Comparison of ENCODE assay signal across 22 cellular contexts in genomic region chrX:37767438-37767837, GRCh38. TPM values are rescaled to one million over a fixed set of nuclear protein-coding genes. Genes with fewer than 3 reads are reported as not detected.
"Had no signal": no experiment of that assay in that cellular context is flagged by ENCODE, and none has a peak within 500 bp of the region (broad histone marks: within the 10 kb centered on the region; RNA-seq: fewer than 3 reads in every experiment).

No MANE protein-coding gene starts in this region.

- H3K27me3 Mint-ChIP-seq: activated naive CD4-positive, alpha-beta T cell treated with anti-CD3 and anti-CD28 coated beads, Interleukin-2, amount 50 U/mL, for 24 hours; naive thymus-derived CD4-positive, alpha-beta T cell had no signal

- H3K4me3 Mint-ChIP-seq: activated CD8-positive, alpha-beta T cell treated with anti-CD3 and anti-CD28 coated beads, Interleukin-2, amount 10 ng/mL, durations not matched to agents 7 days and 5 days; activated naive CD4-positive, alpha-beta T cell treated with anti-CD3 and anti-CD28 coated beads, Interleukin-2, amount 50 U/mL, for 24 hours; naive thymus-derived CD4-positive, alpha-beta T cell; WTC11 had no signal

- H3K27ac Mint-ChIP-seq: activated CD8-positive, alpha-beta T cell treated with anti-CD3 and anti-CD28 coated beads, Interleukin-2, amount 10 ng/mL, durations not matched to agents 7 days and 5 days; activated naive CD4-positive, alpha-beta T cell treated with anti-CD3 and anti-CD28 coated beads, Interleukin-2, amount 50 U/mL, for 24 hours; naive thymus-derived CD4-positive, alpha-beta T cell; WTC11 had no signal

- H3K27ac ChIP-seq: adrenal gland, gastroesophageal sphincter, heart right ventricle, transverse colon had no signal

- DNase-seq: activated CD4-positive, alpha-beta T cell treated with anti-CD3 and anti-CD28 coated beads for 48 hours; activated CD8-positive, alpha-beta memory T cell treated with anti-CD3 and anti-CD28 coated beads, Interleukin-2, amount 50 U/mL, for 4 hours; activated CD8-positive, alpha-beta T cell treated with anti-CD3 and anti-CD28 coated beads, Interleukin-2, amount 10 ng/mL, durations not matched to agents 7 days and 5 days; activated effector memory CD4-positive, alpha-beta T cell treated with anti-CD3 and anti-CD28 coated beads, Interleukin-2, amount 50 U/mL, for 16 hours; activated T-cell treated with anti-CD3 and anti-CD28 coated beads, Interleukin-2, amount 50 U/mL, for 48 hours; adrenal gland; heart right ventricle; islet precursor cell; mammary epithelial cell; naive thymus-derived CD4-positive, alpha-beta T cell; small intestine; stimulated activated CD4-positive, alpha-beta T cell treated with anti-CD3 and anti-CD28 coated beads, Interleukin-4, amount 100 ng/mL, for 24 hours; stimulated activated CD8-positive, alpha-beta memory T cell treated with anti-CD3 and anti-CD28 coated beads, Interleukin-4, amount 100 ng/mL, for 48 hours; stimulated activated naive CD8-positive, alpha-beta T cell treated with anti-CD3 and anti-CD28 coated beads, Interleukin-15, Interleukin-2, amounts not matched to agents 100 U/mL and 50 U/mL, for 24 hours; T-helper 2 cell; transverse colon had no signal

- FAIRE-seq: endometrium, small intestine, TTC549 had no signal

- ATAC-seq: activated CD8-positive, alpha-beta T cell treated with anti-CD3 and anti-CD28 coated beads, Interleukin-2, amount 10 ng/mL, durations not matched to agents 7 days and 5 days; gastroesophageal sphincter; heart right ventricle; left lobe of liver; naive thymus-derived CD4-positive, alpha-beta T cell; stimulated activated naive CD8-positive, alpha-beta T cell treated with anti-CD3 and anti-CD28 coated beads, Interleukin-15, Interleukin-2, amounts not matched to agents 100 U/mL and 50 U/mL, for 24 hours; WTC11 had no signal

- H3K4me1 ChIP-seq: adrenal gland, gastroesophageal sphincter, transverse colon had no signal

- H3K4me1 Mint-ChIP-seq: WTC11 had no signal

- H3K27me3 ChIP-seq: gastroesophageal sphincter, transverse colon had no signal

- H3K9me3 ChIP-seq: adrenal gland, gastroesophageal sphincter, transverse colon had no signal

- H3K36me3 ChIP-seq: adrenal gland, gastroesophageal sphincter, heart right ventricle, transverse colon had no signal

- H3K4me3 ChIP-seq: adrenal gland, gastroesophageal sphincter, heart right ventricle, transverse colon had no signal

- H3K9me3 Mint-ChIP-seq: activated naive CD4-positive, alpha-beta T cell treated with anti-CD3 and anti-CD28 coated beads, Interleukin-2, amount 50 U/mL, for 24 hours had no signal

- H3K36me3 Mint-ChIP-seq: activated naive CD4-positive, alpha-beta T cell treated with anti-CD3 and anti-CD28 coated beads, Interleukin-2, amount 50 U/mL, for 24 hours had no signal

RNA-seq across cellular contexts. Expression of gene CYBB, which starts 12.4 kb away (rescaled TPM):
- total RNA-seq: activated CD8-positive, alpha-beta T cell treated with anti-CD3 and anti-CD28 coated beads, Interleukin-2, amount 10 ng/mL, durations not matched to agents 7 days and 5 days had no signal
